In genomic region chr11:129894281-129895125, GRCh38 we compare ENCODE assay signal across 8 cellular contexts. TPM values are rescaled to one million over a fixed set of nuclear protein-coding genes. Genes with fewer than 3 reads are reported as not detected.
DNase-seq lines count a peak whose midpoint lies in the region; ATAC-seq, FAIRE-seq and TF ChIP-seq lines count a peak whose summit lies in the region.

No MANE protein-coding gene starts in this region.

- no peaks in the 10 kb centered on the region for H3K27me3 Mint-ChIP-seq in activated naive CD4-positive, alpha-beta T cell treated with anti-CD3 and anti-CD28 coated beads, Interleukin-2, amount 10 ng/mL, durations not matched to agents 7 days and 5 days

- H3K27me3 ChIP-seq in foreskin keratinocyte (no peaks in the 10 kb centered on the region), pancreas (no peaks in the 10 kb centered on the region)

- peak overlapping the region; percentile 87 for H3K27ac Mint-ChIP-seq in activated naive CD4-positive, alpha-beta T cell treated with anti-CD3 and anti-CD28 coated beads, Interleukin-2, amount 10 ng/mL, durations not matched to agents 7 days and 5 days

- H3K27ac ChIP-seq in VCaP (peak overlapping the region; percentile 85), foreskin keratinocyte (peak overlapping the region; percentile 54), pancreas (peak overlapping the region; percentile 40 to 79 (median 56))

- intact Hi-C loops in pancreas (cut with DNase I), result no loop called here

- peak; percentile 10 for ATAC-seq in HG03520 (IDR thresholded peaks at IDR 0.05; ENCODE audit: unreplicated experiment)
- ATAC-seq in foreskin keratinocyte, result no peak
- ATAC-seq in pancreas, result peak in 2 of 4 donors; percentile 29 to 38
- no peak for ATAC-seq in HG03442 (IDR thresholded peaks at IDR 0.05; ENCODE audit: unreplicated experiment)

- FAIRE-seq in pancreas (lab: Jason Lieb, UNC), result no peak

- H3K9me3 ChIP-seq in pancreas, result no peaks in the 10 kb centered on the region

- H3K4me3 ChIP-seq in pancreas, result peak overlapping the region; percentile 75 to 93 (median 86)

- no peaks in the 10 kb centered on the region for H3K4me1 ChIP-seq in foreskin keratinocyte
- peaks cover 0 to 8% (median 0%) of the 10 kb centered on the region in 3 donors for H3K4me1 ChIP-seq in pancreas

- peaks cover 38% of the 10 kb centered on the region for H3K36me3 Mint-ChIP-seq in activated naive CD4-positive, alpha-beta T cell treated with anti-CD3 and anti-CD28 coated beads, Interleukin-2, amount 10 ng/mL, durations not matched to agents 7 days and 5 days

- H3K9me3 Mint-ChIP-seq in activated naive CD4-positive, alpha-beta T cell treated with anti-CD3 and anti-CD28 coated beads, Interleukin-2, amount 10 ng/mL, durations not matched to agents 7 days and 5 days, result no peaks in the 10 kb centered on the region

- DNase-seq in activated naive CD4-positive, alpha-beta T cell treated with anti-CD3 and anti-CD28 coated beads, Interleukin-2, amount 10 ng/mL, durations not matched to agents 7 days and 5 days, result no peak
- DNase-seq in activated naive CD4-positive, alpha-beta T cell treated with Interleukin-2 at 50 U/mL for 16 hours, result no peak
- DNase-seq in foreskin keratinocyte (peak in 1 of 2 donors; percentile 17), pancreas (no peak), NCI-H748 treated with DMSO at 0.1 percent for 48 hours (lab: John Stamatoyannopoulos, UW) (no peak)

- TF ChIP-seq CTCF in VCaP (conservative IDR thresholded peaks at IDR 0.05), result no peak
- TF ChIP-seq CTCF in foreskin keratinocyte (conservative IDR thresholded peaks at IDR 0.05), result no peak
- TF ChIP-seq CTCF in pancreas (IDR thresholded peaks at IDR 0.05), result no peak

- CTCF ChIA-PET in activated naive CD4-positive, alpha-beta T cell treated with anti-CD3 and anti-CD28 coated beads, Interleukin-2, amount 10 ng/mL, durations not matched to agents 7 days and 5 days (lab: Charles Lee), result interaction anchor here (1.0 to 1.6 kb wide), 2 partner anchors 32 to 238 kb away, joined by 3 to 5 read pairs; no protein-coding TSS in a partner anchor

- 14 to 17% methylated on average over 13 of the region's 13 CpGs for WGBS in pancreas, 2 donors

- H3K4me3 Mint-ChIP-seq in activated naive CD4-positive, alpha-beta T cell treated with anti-CD3 and anti-CD28 coated beads, Interleukin-2, amount 10 ng/mL, durations not matched to agents 7 days and 5 days, result peak overlapping the region; percentile 90

- H3K4me1 Mint-ChIP-seq in activated naive CD4-positive, alpha-beta T cell treated with anti-CD3 and anti-CD28 coated beads, Interleukin-2, amount 10 ng/mL, durations not matched to agents 7 days and 5 days, result peaks cover 43% of the 10 kb centered on the region

- H3K36me3 ChIP-seq in pancreas, result no peaks in the 10 kb centered on the region

RNA-seq across cellular contexts. Expression of gene NFRKB, which starts 0.9 kb away (rescaled TPM):
- 21.8 and 23.7 TPM in 2 replicates for total RNA-seq in foreskin keratinocyte
- polyA plus RNA-seq in foreskin keratinocyte, result 7.2 and 7.5 TPM in 2 replicates
- 10 to 100 TPM; 11.0 to 18.3 (median 12.6) TPM for total RNA-seq in pancreas
- 10 to 100 TPM; 12.6 to 13.2 TPM for polyA plus RNA-seq in pancreas
